In the genomic region with DNA sequence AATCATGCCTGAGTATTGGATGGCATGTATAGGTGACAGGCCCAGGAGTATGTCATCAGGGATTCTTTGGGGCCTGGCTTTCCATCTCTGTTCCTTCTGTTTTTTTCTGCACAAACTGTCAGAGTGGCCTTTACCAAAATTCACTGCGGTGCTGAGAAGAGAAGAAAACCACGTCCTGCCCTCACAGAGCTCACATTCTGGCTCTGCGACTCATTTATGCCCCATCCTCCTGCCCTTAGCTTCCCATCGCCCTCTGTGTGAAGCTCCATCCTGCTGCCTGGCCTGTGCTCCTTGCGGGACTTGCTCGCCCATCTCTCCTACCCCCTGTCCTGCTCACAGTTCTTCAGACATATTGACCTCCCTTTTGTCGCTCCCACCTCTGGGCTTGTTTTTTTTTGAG, we compare ENCODE assay signal across 1 cellular context.
TF ChIP-seq lines count a peak whose summit lies in the region.

No MANE protein-coding gene starts in this region.

TF ChIP-seq in H1, 55 proteins besides CTCF, POLR2A, EP300 and RAD21 (continued from another document):
- TF ChIP-seq, protein P1, sequence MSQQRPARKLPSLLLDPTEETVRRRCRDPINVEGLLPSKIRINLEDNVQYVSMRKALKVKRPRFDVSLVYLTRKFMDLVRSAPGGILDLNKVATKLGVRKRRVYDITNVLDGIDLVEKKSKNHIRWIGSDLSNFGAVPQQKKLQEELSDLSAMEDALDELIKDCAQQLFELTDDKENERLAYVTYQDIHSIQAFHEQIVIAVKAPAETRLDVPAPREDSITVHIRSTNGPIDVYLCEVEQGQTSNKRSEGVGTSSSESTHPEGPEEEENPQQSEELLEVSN (IDR thresholded peaks at IDR 0.05) = no peak
- TF ChIP-seq TAF7 (optimal IDR thresholded peaks at IDR 0.05; ENCODE audit: borderline replicate concordance, low read depth, low read length) = no peak
